In the genomic region with DNA sequence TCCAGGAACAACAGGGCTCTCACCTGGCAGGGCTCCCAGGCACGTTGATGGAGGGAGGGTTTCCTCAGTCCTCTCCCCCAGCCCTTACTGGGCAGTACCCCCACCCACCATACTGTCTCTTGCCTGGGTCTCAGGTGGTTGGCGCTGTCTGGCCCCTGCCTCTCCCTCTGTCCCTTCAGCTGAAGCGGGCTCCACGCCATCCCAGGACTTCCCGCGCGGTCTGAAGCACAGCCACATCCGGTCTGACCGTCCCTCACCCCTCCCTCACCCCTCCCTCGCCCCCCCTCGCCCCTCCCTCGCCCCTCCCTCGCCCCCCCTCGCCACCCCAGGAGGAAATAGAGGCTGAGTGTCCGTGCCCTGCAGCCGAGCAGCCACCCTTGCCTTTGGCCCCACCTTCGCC, we compare ENCODE assay signal across 13 cellular contexts. TPM values are rescaled to one million over a fixed set of nuclear protein-coding genes. Genes with fewer than 3 reads are reported as not detected.
"Had no signal": no experiment of that assay in that cellular context is flagged by ENCODE, and none has a peak within 500 bp of the region (broad histone marks: within the 10 kb centered on the region; RNA-seq: fewer than 3 reads in every experiment).

No MANE protein-coding gene starts in this region.

RNA-seq across cellular contexts. Expression of a gene that starts 27.4 kb away (rescaled TPM):
- total RNA-seq: stomach, subcutaneous adipose tissue, suprapubic skin, temporal lobe, thoracic aorta, thyroid gland, tibial nerve, transverse colon, upper lobe of left lung, ureter, urinary bladder, uterus, vagina had no signal
